ENCODE assay signal across 19 cellular contexts in the genomic region with DNA sequence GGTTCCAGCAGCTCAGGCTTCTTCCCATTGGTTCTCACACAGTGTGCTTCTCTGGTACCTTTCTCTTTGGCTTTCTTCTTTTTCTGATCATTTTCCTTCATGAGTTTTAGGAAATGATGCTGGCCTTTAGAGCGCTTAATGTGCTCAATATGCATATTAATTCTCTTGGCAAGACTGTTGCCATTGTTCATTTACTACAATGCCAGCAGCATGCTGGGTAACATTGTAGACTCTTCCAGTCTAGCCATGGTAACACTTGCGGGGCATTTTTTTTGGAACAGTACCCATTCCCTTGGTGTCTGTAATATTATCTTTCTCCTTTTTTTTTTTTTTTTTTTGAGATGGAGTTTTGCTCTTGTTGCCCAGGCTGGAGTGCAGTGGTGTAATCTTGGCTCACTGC. TPM values are rescaled to one million over a fixed set of nuclear protein-coding genes. Genes with fewer than 3 reads are reported as not detected.
A peak's percentile ranks its signal among the peaks of the same experiment; 100 is the strongest.
DNase-seq lines count a peak whose midpoint lies in the region; ATAC-seq, FAIRE-seq and TF ChIP-seq lines count a peak whose summit lies in the region.
"Had no signal": no experiment of that assay in that cellular context is flagged by ENCODE, and none has a peak within 500 bp of the region (broad histone marks: within the 10 kb centered on the region; RNA-seq: fewer than 3 reads in every experiment).

No MANE protein-coding gene starts in this region.

- no peaks in the 10 kb centered on the region for H3K9me2 ChIP-seq in OCI-LY7 (ENCODE audit: insufficient read depth, low read length)

- CTCF ChIA-PET in OCI-LY7 (lab: Charles Lee; ENCODE audit: unreplicated experiment), result no interaction called here

- H3K36me3 ChIP-seq in astrocyte (ENCODE audit: insufficient read depth, low read length), result no peaks in the 10 kb centered on the region
- peaks cover 13% of the 10 kb centered on the region for H3K36me3 ChIP-seq in neutrophil
- peaks cover 14% of the 10 kb centered on the region; the same call in 1 of the 2 replicates for H3K36me3 ChIP-seq in OCI-LY7 (ENCODE audit: insufficient read depth, low read length)

- peaks cover 12% of the 10 kb centered on the region for H3K36me3 Mint-ChIP-seq in astrocyte (ENCODE audit: low read depth, unreplicated experiment)

- H3K27ac Mint-ChIP-seq in astrocyte (ENCODE audit: unreplicated experiment), result peak overlapping the region; percentile 75

- intact Hi-C loops in dorsolateral prefrontal cortex (cut with DNase I) (loop anchor here in 1 of 2 donors (5.0 kb wide), 1 partner anchor 98 kb away; no protein-coding TSS in a partner anchor), OCI-LY7 (cut with micrococcal nuclease; ENCODE audit: unreplicated experiment) (no loop called here)

- H3K4me2 ChIP-seq in astrocyte (ENCODE audit: low read length), result no peak overlapping the region
- no peak overlapping the region for H3K4me2 ChIP-seq in OCI-LY7 (ENCODE audit: low read length)

- H4K20me1 ChIP-seq in astrocyte (ENCODE audit: insufficient read depth, low read length) (peaks cover 70% of the 10 kb centered on the region), OCI-LY7 (ENCODE audit: insufficient read depth, low read length) (no peaks in the 10 kb centered on the region; the same call in 1 of the 2 replicates)

- H3K27me3 ChIP-seq in astrocyte (ENCODE audit: insufficient read depth, low read length) (no peaks in the 10 kb centered on the region), dorsolateral prefrontal cortex (no peaks in the 10 kb centered on the region), neutrophil (no peaks in the 10 kb centered on the region)
- H3K27me3 ChIP-seq: BLaER1 had no signal

- POLR2A ChIA-PET in OCI-LY7 (lab: Charles Lee), result interaction anchor here (0.6 kb wide), 1 partner anchor 199 kb away, joined by 4 read pairs; no protein-coding TSS in a partner anchor

- no peak overlapping the region for H3K9ac ChIP-seq in astrocyte (ENCODE audit: low read length)
- H3K9ac ChIP-seq: BLaER1 had no signal

- H3K4me1 ChIP-seq in astrocyte (ENCODE audit: insufficient read depth, low read length) (peaks cover 23% of the 10 kb centered on the region), neutrophil (ENCODE audit: control insufficient read depth in 1 of 2, insufficient read depth in 1 of 2, low read depth in 1 of 2, low read length in 1 of 2) (peaks cover 23 to 30% of the 10 kb centered on the region in 2 experiments), OCI-LY7 (ENCODE audit: insufficient read depth, low read length, poor library complexity, severe bottlenecking) (no peaks in the 10 kb centered on the region)

- H3K4me1 Mint-ChIP-seq in astrocyte (ENCODE audit: low read depth, unreplicated experiment), result peaks cover 23% of the 10 kb centered on the region

- H2AFZ ChIP-seq in astrocyte (ENCODE audit: low read depth, low read length), result no peak overlapping the region
- no peak overlapping the region for H2AFZ ChIP-seq in OCI-LY7 (ENCODE audit: low read length)

- no peak overlapping the region for H3K4me3 ChIP-seq in astrocyte (ENCODE audit: insufficient read depth, low read depth, low read length)
- H3K4me3 ChIP-seq in dorsolateral prefrontal cortex, result peak overlapping the region in 3 of 59 donors; percentile 2 to 29 (median 3)
- H3K4me3 ChIP-seq in neutrophil (ENCODE audit: low read depth in 1 of 2, low read length in 1 of 2), result no peak overlapping the region
- H3K4me3 ChIP-seq in OCI-LY7 (ENCODE audit: low read depth, low read length, poor library complexity, severe bottlenecking), result no peak overlapping the region
- H3K4me3 ChIP-seq: A549, BLaER1 had no signal

- FAIRE-seq in astrocyte (lab: Jason Lieb, UNC), result no peak
- FAIRE-seq: A549, GM19239, HepG2, HTR-8/SVneo had no signal

- H3K27ac ChIP-seq in astrocyte (ENCODE audit: low read depth, low read length) (no peak overlapping the region), dorsolateral prefrontal cortex (peak overlapping the region in 54 of 59 donors; percentile 13 to 94 (median 73)), neutrophil (peak overlapping the region; percentile 22), OCI-LY7 (ENCODE audit: low read depth, low read length, poor library complexity, severe bottlenecking) (no peak overlapping the region)

- no peak overlapping the region for H3K4me3 Mint-ChIP-seq in astrocyte (ENCODE audit: unreplicated experiment)
- H3K4me3 Mint-ChIP-seq: CD8-positive, alpha-beta memory T cell; H9 had no signal

- no peaks in the 10 kb centered on the region for H3K9me3 ChIP-seq in astrocyte (ENCODE audit: insufficient read depth, low read depth, low read length)
- no peaks in the 10 kb centered on the region for H3K9me3 ChIP-seq in neutrophil
- H3K9me3 ChIP-seq in OCI-LY7 (ENCODE audit: low read length), result no peaks in the 10 kb centered on the region
- H3K9me3 ChIP-seq: A549, BLaER1, Caco-2 had no signal

- ATAC-seq in GM21786 (IDR thresholded peaks at IDR 0.05; ENCODE audit: unreplicated experiment) (no peak), HG02759 (IDR thresholded peaks at IDR 0.05; ENCODE audit: unreplicated experiment) (no peak)
- ATAC-seq: A549, HepG2 had no signal

- no peaks in the 10 kb centered on the region for H3K27me3 Mint-ChIP-seq in astrocyte (ENCODE audit: low read depth, unreplicated experiment)
- H3K27me3 Mint-ChIP-seq: CD8-positive, alpha-beta memory T cell had no signal

- no TSS peak for BruUV-seq in OCI-LY7 (replicated peaks; lab: Mats Ljungman, UMichigan)

- TF ChIP-seq CTCF in astrocyte (IDR thresholded peaks at IDR 0.05; ENCODE audit: insufficient read depth, low read depth, low read length) (no peak), dorsolateral prefrontal cortex (IDR thresholded peaks at IDR 0.05 in 54 of 56, conservative IDR thresholded peaks at IDR 0.05 in 2 of 56; ENCODE audit: low read depth in 1 of 56, partially characterized antibody in 56 of 56) (no peak), neutrophil (IDR thresholded peaks at IDR 0.05) (no peak), OCI-LY7 (conservative IDR thresholded peaks at IDR 0.05; ENCODE audit: low read length) (no peak)

- no peak for DNase-seq in astrocyte (ENCODE audit: low read depth)
- DNase-seq in dorsolateral prefrontal cortex, result no peak
- peak; percentile 90 for DNase-seq in superior temporal gyrus (ENCODE audit: extremely low spot score)
- DNase-seq in NCI-H2196 (lab: John Stamatoyannopoulos, UW; ENCODE audit: unreplicated experiment), result no peak
- no peak for DNase-seq in OCI-LY7 (ENCODE audit: low spot score)
- DNase-seq: Caco-2; CD8-positive, alpha-beta memory T cell; DND-41; GF-D8; GOT3; H9 had no signal

- peaks cover 77% of the 10 kb centered on the region for H3K79me2 ChIP-seq in astrocyte (ENCODE audit: insufficient read depth, low read length)
- H3K79me2 ChIP-seq in OCI-LY7 (ENCODE audit: insufficient read depth, low read depth, low read length), result no peaks in the 10 kb centered on the region; the same call in 1 of the 2 replicates

- H3K9me3 Mint-ChIP-seq in astrocyte (ENCODE audit: unreplicated experiment), result no peaks in the 10 kb centered on the region
- H3K9me3 Mint-ChIP-seq: CD8-positive, alpha-beta memory T cell; H9 had no signal

RNA-seq across cellular contexts. Expression of a gene that starts 21.7 kb away (rescaled TPM):
- total RNA-seq in astrocyte (37.4 and 41.5 TPM in 2 replicates), dorsolateral prefrontal cortex (100 to 1,000 TPM in 1 of 120 experiments, 10 to 100 TPM in 119; 59.0 to 105 (median 78.4) TPM), OCI-LY7 (2022) (40.7 and 40.9 TPM in 2 replicates)
- total RNA-seq in OCI-LY7 (2014; rRNA removed; shearing (Covaris generic)), result 19.7 and 21.5 TPM in 2 replicates

RNA-seq across cellular contexts. Expression of a gene that starts 57.4 kb away (rescaled TPM):
- total RNA-seq in astrocyte (1.0 TPM in 1 of 2 replicates, not detected in the other), dorsolateral prefrontal cortex (10 to 100 TPM in 39 of 120 experiments, 1 to 10 TPM in 79, not detected in 2; 1.1 to 45.6 (median 6.9) TPM), OCI-LY7 (2022) (not detected in 2 replicates)
- not detected in 2 replicates for total RNA-seq in OCI-LY7 (2014; rRNA removed; shearing (Covaris generic))
- total RNA-seq: CD8-positive, alpha-beta memory T cell had no signal

Comparison
In these comparisons a context has a peak if more than half of its experiments do, and no peak if none do; other contexts are left out.
1. H3K27ac ChIP-seq: peak in dorsolateral prefrontal cortex (54 of 59) and neutrophil (single experiment); none in astrocyte (single experiment) and OCI-LY7 (single experiment).